Comparison of ENCODE assay signal across 8 cellular contexts in genomic region chr16:28181557-28181914, GRCh38. TPM values are rescaled to one million over a fixed set of nuclear protein-coding genes. Genes with fewer than 3 reads are reported as not detected.
DNase-seq lines count a peak whose midpoint lies in the region; TF ChIP-seq lines count a peak whose summit lies in the region.

No MANE protein-coding gene starts in this region.

- peak; percentile 57 for DNase-seq in LoVo (ENCODE audit: low spot score)
- DNase-seq in chondrocyte (ENCODE audit: low spot score): no peak
- DNase-seq in OCI-M2 (lab: John Stamatoyannopoulos, UW; ENCODE audit: unreplicated experiment): no peak
- DNase-seq in NOMO-1 (lab: John Stamatoyannopoulos, UW; ENCODE audit: unreplicated experiment in 2 of 2): no peak
- no peak for DNase-seq in MM.1S
- DNase-seq in NCI-H526 treated with DMSO at 0.1 percent for 48 hours (lab: John Stamatoyannopoulos, UW): no peak

- H3K27me3 ChIP-seq in BLaER1 (no peaks in the 10 kb centered on the region), muscle layer of duodenum (ENCODE audit: low read depth, low read length) (no peaks in the 10 kb centered on the region), MM.1S (replicated peaks; ENCODE audit: insufficient read depth, low read length) (no peaks in the 10 kb centered on the region)

- no peaks in the 10 kb centered on the region for H3K9me2 ChIP-seq in MM.1S (replicated peaks; ENCODE audit: insufficient read depth, low read length)

- H3K27ac ChIP-seq in BLaER1 (no peak overlapping the region), muscle layer of duodenum (ENCODE audit: low read length) (peak overlapping the region; percentile 56), MM.1S (ENCODE audit: low read length) (no peak overlapping the region)

- TF ChIP-seq CTCF in chondrocyte (IDR thresholded peaks at IDR 0.05) (no peak), MM.1S (IDR thresholded peaks at IDR 0.05; ENCODE audit: low read length) (no peak)

- no peaks in the 10 kb centered on the region for H3K27me3 Mint-ChIP-seq in chondrocyte (ENCODE audit: low read depth)

- peaks cover 49% of the 10 kb centered on the region for H3K4me1 Mint-ChIP-seq in chondrocyte (ENCODE audit: low read depth)

- H3K4me2 ChIP-seq in BLaER1 (peak overlapping the region; percentile 18; the same call in 1 of the 2 replicates), MM.1S (ENCODE audit: low read depth, low read length) (no peak overlapping the region)

- no peaks in the 10 kb centered on the region for H3F3A ChIP-seq in MM.1S (ENCODE audit: insufficient read depth, low read length)

- no peak overlapping the region for H2AFZ ChIP-seq in MM.1S (ENCODE audit: low read length)

- H3K4me3 Mint-ChIP-seq in chondrocyte (ENCODE audit: unreplicated experiment): peak overlapping the region; percentile 11

- peaks cover 78% of the 10 kb centered on the region for H3K36me3 ChIP-seq in BLaER1
- H3K36me3 ChIP-seq in muscle layer of duodenum (ENCODE audit: control insufficient read depth in 1 of 2, insufficient read depth in 2 of 2, low read length in 2 of 2): peaks cover 0 to 10% of the 10 kb centered on the region in 2 donors
- no peaks in the 10 kb centered on the region for H3K36me3 ChIP-seq in MM.1S (replicated peaks; ENCODE audit: insufficient read depth, low read length)

- H3K36me3 Mint-ChIP-seq in chondrocyte (ENCODE audit: low read depth): peaks cover 3% of the 10 kb centered on the region

- H3K9me3 ChIP-seq in BLaER1 (peaks cover 15% of the 10 kb centered on the region), muscle layer of duodenum (ENCODE audit: control insufficient read depth in 1 of 2, low read length in 2 of 2) (no peaks in the 10 kb centered on the region), MM.1S (replicated peaks; ENCODE audit: insufficient read depth, low read length) (no peaks in the 10 kb centered on the region)

- peaks cover 6% of the 10 kb centered on the region for H3K9me3 Mint-ChIP-seq in chondrocyte (ENCODE audit: low read depth)

- H3K9ac ChIP-seq in BLaER1 (no peak overlapping the region), MM.1S (ENCODE audit: low read length) (no peak overlapping the region)

- H3K27ac Mint-ChIP-seq in chondrocyte (ENCODE audit: unreplicated experiment): peak overlapping the region; percentile 77

- H3K4me3 ChIP-seq in BLaER1: no peak overlapping the region
- H3K4me3 ChIP-seq in muscle layer of duodenum (ENCODE audit: low read depth in 1 of 2, low read length in 2 of 2): no peak overlapping the region
- no peak overlapping the region for H3K4me3 ChIP-seq in MM.1S (ENCODE audit: low read length)

- H4K20me1 ChIP-seq in BLaER1 (peaks cover 98% of the 10 kb centered on the region), MM.1S (ENCODE audit: insufficient read depth, low read length) (peaks cover 36% of the 10 kb centered on the region)

- H3K4me1 ChIP-seq in BLaER1: peaks cover 24% of the 10 kb centered on the region; the same call in 1 of the 2 replicates
- peaks cover 24 to 27% of the 10 kb centered on the region in 2 donors for H3K4me1 ChIP-seq in muscle layer of duodenum (ENCODE audit: control insufficient read depth in 1 of 2, insufficient read depth in 2 of 2, low read length in 2 of 2)
- H3K4me1 ChIP-seq in MM.1S (ENCODE audit: low read length): no peaks in the 10 kb centered on the region

- H3K79me2 ChIP-seq in MM.1S (ENCODE audit: low read length): peaks cover 99% of the 10 kb centered on the region

RNA-seq across cellular contexts. Expression of gene XPO6, which starts 30.2 kb away (rescaled TPM):
- 124 to 133 TPM (median 128 TPM) in 3 replicates for total RNA-seq in chondrocyte
